In genomic region chr13:35720690-35721554, GRCh38 we compare ENCODE assay signal across 9 cellular contexts.
DNase-seq lines count a peak whose midpoint lies in the region; ATAC-seq, FAIRE-seq and TF ChIP-seq lines count a peak whose summit lies in the region.
"Had no signal": no experiment of that assay in that cellular context is flagged by ENCODE, and none has a peak within 500 bp of the region (broad histone marks: within the 10 kb centered on the region; RNA-seq: fewer than 3 reads in every experiment).

No MANE protein-coding gene starts in this region.

- H3K4me1 ChIP-seq in Peyer's patch (peaks cover 0 to 4% (median 0%) of the 10 kb centered on the region in 4 donors), GM12878 (ENCODE audit: control insufficient read depth, insufficient read depth, low read length) (no peaks in the 10 kb centered on the region)

- H3K9me3 ChIP-seq in Peyer's patch (no peaks in the 10 kb centered on the region), GM12878 (replicated peaks; ENCODE audit: control insufficient read depth, insufficient read depth, low read length) (no peaks in the 10 kb centered on the region)

- no peaks in the 10 kb centered on the region for H3K9me3 Mint-ChIP-seq in immature natural killer cell
- H3K9me3 Mint-ChIP-seq: memory B cell had no signal

- peak; percentile 98 for TF ChIP-seq CTCF in GM06990 (IDR thresholded peaks at IDR 0.05; ENCODE audit: insufficient read depth, low read length, poor library complexity, severe bottlenecking)
- TF ChIP-seq CTCF in Peyer's patch (IDR thresholded peaks at IDR 0.05) = peak in 5 of 6 experiments; percentile 32 to 60 (median 55)
- peak; percentile 66 to 90 (median 86) for TF ChIP-seq CTCF in GM12878 (IDR thresholded peaks at IDR 0.05 in 2 of 3, conservative IDR thresholded peaks at IDR 0.05 in 1 of 3; ENCODE audit: control insufficient read depth in 2 of 3, extremely low read depth in 1 of 3, insufficient read depth in 1 of 3, low read depth in 3 of 3, low read length in 3 of 3)

- no peaks in the 10 kb centered on the region for H3K79me2 ChIP-seq in GM12878 (ENCODE audit: control insufficient read depth, insufficient read depth, low read length)

- CTCF ChIA-PET in GM12878 (lab: Yijun Ruan, JAX) = interaction anchor here (0.8 to 1.6 kb wide), 3 partner anchors 11 to 48 kb away, joined by 3 to 7 read pairs (median 5); no protein-coding TSS in a partner anchor

- H3K9ac ChIP-seq in GM12878 (ENCODE audit: control insufficient read depth, insufficient read depth, low read length) = no peak overlapping the region

- SMC1A ChIA-PET in GM12878 (lab: Charles Lee; ENCODE audit: uncharacterized antibody, unreplicated experiment) = no interaction called here

- H3K27ac ChIP-seq in Peyer's patch (no peak overlapping the region), GM12878 (ENCODE audit: control insufficient read depth, insufficient read depth) (no peak overlapping the region)

- peak overlapping the region; percentile 26; the same call in 1 of the 2 replicates for H2AFZ ChIP-seq in GM12878 (ENCODE audit: control insufficient read depth, low read depth, low read length)

- DNase-seq in A172 (ENCODE audit: low spot score) = peak; percentile 49
- no peak for DNase-seq in GM06990 (ENCODE audit: extremely low read depth, insufficient read length)
- DNase-seq in Peyer's patch = peak in 2 of 3 donors; percentile 20 to 52
- no peak for DNase-seq in GM12878 (ENCODE audit: low read depth, low spot score)
- peak; percentile 30 to 34 (median 33) for DNase-seq in immature natural killer cell
- peak; percentile 7 for DNase-seq in stimulated activated CD4-positive, alpha-beta T cell treated with anti-CD3 and anti-CD28 coated beads, Interleukin-12 subunit alpha, Interleukin-12 subunit beta, amount 100 ng/mL, for 4 hours

- no peak for FAIRE-seq in GM12878 (lab: Jason Lieb, UNC)

- peak overlapping the region; percentile 14 to 51 (median 33) for H3K4me3 Mint-ChIP-seq in immature natural killer cell
- H3K4me3 Mint-ChIP-seq: memory B cell had no signal

- whole genome bisulfite sequencing in GM12878 (ENCODE audit: insufficient coverage, insufficient replicate concordance, low lambda C conversion rate, missing lambda C conversion rate) = 49% methylated on average over 21 of the region's 21 CpGs

- in situ Hi-C loops in GM12878 (cut with MboI) = no loop called here

- H3K4me1 Mint-ChIP-seq in immature natural killer cell = peaks cover 9% of the 10 kb centered on the region in 2 donors
- H3K4me1 Mint-ChIP-seq: memory B cell had no signal

- TF ChIP-seq EP300 in GM12878 (IDR thresholded peaks at IDR 0.05; ENCODE audit: borderline replicate concordance in 1 of 2, control insufficient read depth in 1 of 2, low read depth in 2 of 2, low read length in 2 of 2) = no peak

- H3K4me2 ChIP-seq in GM12878 (ENCODE audit: control insufficient read depth, insufficient read depth) = peak overlapping the region; percentile 41; the same call in 1 of the 2 replicates

- H3K27ac Mint-ChIP-seq in immature natural killer cell = no peak overlapping the region
- H3K27ac Mint-ChIP-seq: memory B cell had no signal

- H3K27me3 Mint-ChIP-seq in immature natural killer cell (ENCODE audit: low read depth in 3 of 3) = peaks cover 0 to 8% (median 0%) of the 10 kb centered on the region in 3 donors
- H3K27me3 Mint-ChIP-seq: memory B cell had no signal

- H4K20me1 ChIP-seq in GM12878 (ENCODE audit: control insufficient read depth, insufficient read depth) = no peaks in the 10 kb centered on the region

- intact Hi-C loops in GM12878 (cut with micrococcal nuclease; ENCODE audit: unreplicated experiment) = loop anchor here (2.0 to 5.0 kb wide), 2 partner anchors 66 to 90 kb away; no protein-coding TSS in a partner anchor

- peak; percentile 73 for TF ChIP-seq RAD21 in GM12878 (IDR thresholded peaks at IDR 0.05; ENCODE audit: insufficient read depth, low read depth, low read length)

- H3K36me3 ChIP-seq in GM06990 (ENCODE audit: control insufficient read depth, insufficient read depth, low read length) = no peaks in the 10 kb centered on the region
- H3K36me3 ChIP-seq in Peyer's patch = no peaks in the 10 kb centered on the region
- H3K36me3 ChIP-seq in GM12878 (ENCODE audit: control insufficient read depth in 2 of 2, insufficient read depth in 2 of 2, low read length in 1 of 2) = no peaks in the 10 kb centered on the region

- RAD21 ChIA-PET in GM12878 (lab: Charles Lee; ENCODE audit: unreplicated experiment) = no interaction called here

- no TSS peak for BruUV-seq in GM12878 (replicated peaks; lab: Mats Ljungman, UMichigan)

- H3K4me3 ChIP-seq in GM06990 (replicated peaks; ENCODE audit: low read depth, low read length) = peak overlapping the region; percentile 26; the same call in 1 of the 2 replicates
- H3K4me3 ChIP-seq in Peyer's patch = no peak overlapping the region
- H3K4me3 ChIP-seq in GM12878 = no peak overlapping the region

- TF ChIP-seq POLR2A in Peyer's patch (IDR thresholded peaks at IDR 0.05) = no peak
- no peak for TF ChIP-seq POLR2A in GM12878 (IDR thresholded peaks at IDR 0.05; ENCODE audit: low read depth, low read length)

- no peaks in the 10 kb centered on the region for H3K36me3 Mint-ChIP-seq in immature natural killer cell
- H3K36me3 Mint-ChIP-seq: memory B cell had no signal

- POLR2A ChIA-PET in GM12878 (lab: Charles Lee) = no interaction called here

- no peaks in the 10 kb centered on the region for H3K27me3 ChIP-seq in GM06990 (replicated peaks; ENCODE audit: control insufficient read depth, insufficient read depth, low read length)
- H3K27me3 ChIP-seq in Peyer's patch = no peaks in the 10 kb centered on the region
- no peaks in the 10 kb centered on the region; a peak in 1 of 4 replicates for H3K27me3 ChIP-seq in GM12878 (replicated peaks in 1 of 2; ENCODE audit: control insufficient read depth in 2 of 2, insufficient read depth in 2 of 2, low read length in 1 of 2)

- ATAC-seq in HG03135 (IDR thresholded peaks at IDR 0.05; ENCODE audit: unreplicated experiment) (peak; percentile 60), GM12878 (peak; percentile 76), GM21526 (IDR thresholded peaks at IDR 0.05; ENCODE audit: low FRiP score, unreplicated experiment) (no peak)

TF ChIP-seq in GM12878, 131 proteins besides CTCF, POLR2A, EP300 and RAD21 (continues in another document):
- no peak for TF ChIP-seq STAT3 (IDR thresholded peaks at IDR 0.05; ENCODE audit: low read depth, low read length)
- TF ChIP-seq CEBPB (IDR thresholded peaks at IDR 0.05; ENCODE audit: borderline replicate concordance in 1 of 2, low read depth in 2 of 2, low read length in 2 of 2) = no peak
- TF ChIP-seq RCOR1 (conservative IDR thresholded peaks at IDR 0.05; ENCODE audit: low read depth, low read length) = no peak
- TF ChIP-seq FOXM1 (IDR thresholded peaks at IDR 0.05; ENCODE audit: low read depth, low read length) = no peak
- TF ChIP-seq MAX (IDR thresholded peaks at IDR 0.05; ENCODE audit: low read depth, low read length) = no peak
- no peak for TF ChIP-seq FOXK2 (IDR thresholded peaks at IDR 0.05)
- no peak for TF ChIP-seq NFIC (IDR thresholded peaks at IDR 0.05; ENCODE audit: low read depth, low read length)
- no peak for TF ChIP-seq CHD4 (IDR thresholded peaks at IDR 0.05)
- no peak for TF ChIP-seq CHD2 (IDR thresholded peaks at IDR 0.05; ENCODE audit: borderline replicate concordance, low read depth, low read length)
- TF ChIP-seq CREM (IDR thresholded peaks at IDR 0.05; ENCODE audit: low read depth) = no peak
- no peak for TF ChIP-seq PRDM15 (CRISPR knock-in tag; IDR thresholded peaks at IDR 0.05)
- TF ChIP-seq NFYA (IDR thresholded peaks at IDR 0.05; ENCODE audit: borderline replicate concordance, low read depth, low read length) = no peak

Comparison
In these comparisons a context has a peak if more than half of its experiments do, and no peak if none do; other contexts are left out.
1. DNase-seq: peak in A172 (single experiment), Peyer's patch (2 of 3), immature natural killer cell (3 of 3) and stimulated activated CD4-positive, alpha-beta T cell treated with anti-CD3 and anti-CD28 coated beads, Interleukin-12 subunit alpha, Interleukin-12 subunit beta, amount 100 ng/mL, for 4 hours (single experiment); none in GM06990 (single experiment) and GM12878 (single experiment).
2. Peak in every context shown above with its lines, with median percentiles within 50 percentile points of each other: CTCF ChIP-seq.